In the genomic region with DNA sequence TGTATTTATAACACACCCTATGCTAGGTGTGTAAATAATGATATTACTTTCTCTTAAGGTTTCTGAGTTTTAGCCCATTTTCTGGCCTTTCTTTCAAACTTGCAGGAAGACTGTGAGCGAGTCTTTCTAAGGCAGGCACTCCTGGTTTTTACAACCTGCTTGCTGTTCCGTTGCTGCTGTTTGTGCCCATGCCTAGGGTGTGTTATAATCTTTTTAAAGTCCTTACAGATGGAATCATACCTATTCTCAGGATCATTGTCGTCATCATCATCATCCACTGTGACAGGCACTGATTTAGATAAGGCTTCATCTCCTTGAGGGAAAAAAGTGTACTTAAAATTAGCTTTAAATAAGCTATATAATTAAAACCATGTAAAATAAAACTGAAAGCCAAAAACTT, we compare ENCODE assay signal across 26 cellular contexts.
"Had no signal": no experiment of that assay in that cellular context is flagged by ENCODE, and none has a peak within 500 bp of the region (broad histone marks: within the 10 kb centered on the region; RNA-seq: fewer than 3 reads in every experiment).

No MANE protein-coding gene starts in this region.

- H3K4me3 ChIP-seq: psoas muscle, right lobe of liver, sigmoid colon, stomach, thoracic aorta, thyroid gland, tibial nerve, upper lobe of left lung, vagina had no signal

- H3K27me3 ChIP-seq: neutrophil, right lobe of liver, sigmoid colon, stomach, thyroid gland, tibial nerve, upper lobe of left lung, vagina had no signal

- FAIRE-seq: urothelium cell line had no signal

- H3K27ac ChIP-seq: neutrophil, parathyroid adenoma, psoas muscle, right lobe of liver, sigmoid colon, stomach, thoracic aorta, thyroid gland, tibial nerve, upper lobe of left lung, vagina had no signal

- H3K36me3 ChIP-seq: neutrophil, right lobe of liver, sigmoid colon, thoracic aorta, thyroid gland, tibial nerve, upper lobe of left lung, vagina had no signal

- DNase-seq: nephron progenitor cell; nucleus accumbens; posterior cingulate gyrus; psoas muscle; right cardiac atrium; right lobe of liver; sigmoid colon; small intestine; stimulated activated CD4-positive, alpha-beta T cell treated with anti-CD3 and anti-CD28 coated beads, Interleukin-15, amount 100 ng/mL, for 24 hours; stimulated activated CD4-positive, alpha-beta T cell treated with anti-CD3 and anti-CD28 coated beads, Interleukin-2, amount 100 ng/mL, for 24 hours; stimulated activated CD4-positive, alpha-beta T cell treated with anti-CD3 and anti-CD28 coated beads, Interleukin-2, amount 100 ng/mL, for 48 hours; stimulated activated CD4-positive, alpha-beta T cell treated with anti-CD3 and anti-CD28 coated beads, Interleukin-4, amount 100 ng/mL, for 24 hours; stimulated activated naive B cell treated with anti-CD40 and anti-IgM and Interleukin-4, amounts not matched to agents 10 μg/mL and 1 μg/mL and 100 μg/mL, for 72 hours; stimulated activated naive CD4-positive, alpha-beta T cell treated with Interleukin-2 at 50 U/mL for 16 hours; stomach; thyroid gland; trophoblast cell; upper lobe of left lung had no signal

- H3K4me1 ChIP-seq: parathyroid adenoma, psoas muscle, right lobe of liver, sigmoid colon, stomach, thyroid gland, tibial nerve, upper lobe of left lung, vagina had no signal

- ATAC-seq: natural killer cell treated with Interleukin-12 subunit alpha and Interleukin-12 subunit beta and Interleukin-15 and Interleukin-18, amount 100 ng/mL, for 72 hours; right cardiac atrium; right lobe of liver; stimulated activated effector memory CD8-positive, alpha-beta T cell treated with anti-CD3 and anti-CD28 coated beads, Interleukin-12 subunit alpha, Interleukin-12 subunit beta, amount 100 ng/mL, for 72 hours; stimulated activated naive B cell treated with anti-CD40 and anti-IgM and Interleukin-4, amounts not matched to agents 10 μg/mL and 1 μg/mL and 100 μg/mL, for 72 hours had no signal

- H3K9me3 ChIP-seq: neutrophil, psoas muscle, right lobe of liver, sigmoid colon, stomach, thoracic aorta, thyroid gland, tibial nerve, upper lobe of left lung, vagina had no signal
